In the genomic region with DNA sequence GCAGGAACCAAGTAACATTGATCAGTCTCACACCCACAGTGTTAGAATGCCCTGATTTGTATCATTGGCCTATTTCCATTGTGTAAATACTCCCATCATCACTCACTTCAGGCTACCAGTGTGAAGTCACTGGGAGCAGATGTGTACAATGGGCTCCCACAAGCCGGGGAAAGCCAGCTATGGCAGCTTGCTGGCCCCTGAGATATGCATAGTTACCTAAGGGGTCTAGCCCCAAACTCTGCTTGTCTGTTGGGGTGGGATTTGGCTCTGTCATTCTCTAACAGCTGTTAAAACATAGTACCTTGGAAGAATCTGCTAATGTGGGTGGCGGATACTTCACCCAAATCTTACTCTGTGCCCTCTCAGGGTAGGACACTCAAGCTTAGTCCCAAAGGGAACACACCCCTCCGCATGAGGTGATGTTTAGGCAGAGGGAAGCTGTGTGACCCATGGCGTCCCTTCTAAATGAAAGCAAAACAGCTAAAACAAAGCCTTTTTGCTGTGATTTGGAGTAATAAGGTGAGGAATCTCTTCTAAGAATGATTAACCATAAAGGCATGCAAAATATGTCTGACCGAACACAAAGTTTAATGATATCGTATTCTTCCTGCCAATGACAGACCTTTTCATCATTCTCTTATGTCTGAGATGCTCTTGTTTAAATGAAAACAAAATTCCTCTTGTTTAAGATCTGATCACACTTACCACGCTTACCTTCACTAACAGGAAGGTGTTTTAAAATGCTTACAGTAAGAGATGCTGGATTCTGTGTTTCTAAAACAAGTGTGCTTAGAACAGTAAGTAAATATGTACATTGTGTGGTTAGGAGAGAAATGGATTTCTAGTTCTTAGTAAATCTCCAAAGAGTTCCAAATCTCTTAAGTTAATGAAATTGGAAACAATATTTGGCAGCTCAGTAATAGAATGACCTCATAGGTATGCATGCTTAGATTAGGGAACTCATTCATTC, we compare ENCODE assay signal across 9 cellular contexts. TPM values are rescaled to one million over a fixed set of nuclear protein-coding genes. Genes with fewer than 3 reads are reported as not detected.
DNase-seq lines count a peak whose midpoint lies in the region; ATAC-seq and TF ChIP-seq lines count a peak whose summit lies in the region.
"Had no signal": no experiment of that assay in that cellular context is flagged by ENCODE, and none has a peak within 500 bp of the region (broad histone marks: within the 10 kb centered on the region; RNA-seq: fewer than 3 reads in every experiment).

No MANE protein-coding gene starts in this region.

- no peak overlapping the region for H3K4me3 ChIP-seq in AG04450 (ENCODE audit: low read depth, low read length)
- peak overlapping the region; percentile 8; the same call in 1 of the 2 replicates for H3K4me3 ChIP-seq in IMR-90 (ENCODE audit: insufficient read depth, low read depth, low read length)
- H3K4me3 ChIP-seq in choroid plexus epithelial cell (ENCODE audit: low read depth, low read length) = no peak overlapping the region
- peak overlapping the region in 1 of 2 experiments; percentile 17 for H3K4me3 ChIP-seq in mesenchymal stem cell (ENCODE audit: insufficient read depth in 1 of 2, low read depth in 1 of 2, low read length in 2 of 2)

- no peak for TF ChIP-seq POLR2A in IMR-90 (IDR thresholded peaks at IDR 0.05; ENCODE audit: low read depth, low read length)

- H3K27me3 ChIP-seq in AG04450 (ENCODE audit: control insufficient read depth, insufficient read depth, low read length) = no peaks in the 10 kb centered on the region
- H3K27me3 ChIP-seq in IMR-90 (ENCODE audit: control insufficient read depth, insufficient read depth, low read length) = no peaks in the 10 kb centered on the region
- H3K27me3 ChIP-seq in mesenchymal stem cell (ENCODE audit: control insufficient read depth in 1 of 2, insufficient read depth in 1 of 2, low read length in 2 of 2) = no peaks in the 10 kb centered on the region

- H3K36me3 ChIP-seq in IMR-90 (ENCODE audit: control insufficient read depth, insufficient read depth, low read length) (no peaks in the 10 kb centered on the region), mesenchymal stem cell (ENCODE audit: control insufficient read depth in 1 of 2, insufficient read depth in 2 of 2, low read depth in 1 of 2, low read length in 2 of 2) (no peaks in the 10 kb centered on the region)

- H2BK15ac ChIP-seq in IMR-90 (ENCODE audit: low read depth, low read length) (peak overlapping the region; percentile 69), mesenchymal stem cell (ENCODE audit: low read depth, poor library complexity, severe bottlenecking) (no peak overlapping the region)

- H3K56ac ChIP-seq in IMR-90 (ENCODE audit: extremely low read depth, insufficient read depth, low read length) = peak overlapping the region; percentile 74; the same call in 1 of the 2 replicates

- H4K91ac ChIP-seq in IMR-90 (ENCODE audit: insufficient read depth, low read depth, low read length) = peak overlapping the region; percentile 96
- H4K91ac ChIP-seq in mesenchymal stem cell (ENCODE audit: low read length) = peak overlapping the region; percentile 62

- H2AFZ ChIP-seq in IMR-90 (replicated peaks; ENCODE audit: low read length, poor library complexity) (peak overlapping the region; percentile 86), mesenchymal stem cell (ENCODE audit: low read depth, low read length) (no peak overlapping the region)

- H3K4ac ChIP-seq in IMR-90 (ENCODE audit: low read depth, low read length) (peak overlapping the region; percentile 98), mesenchymal stem cell (ENCODE audit: low read depth in 1 of 2, low read length in 2 of 2) (peak overlapping the region; percentile 7 to 49)

- POLR2A ChIA-PET in AG04450 (lab: Yijun Ruan, JAX) = interaction anchor here (0.6 to 2.1 kb wide), 2 partner anchors 29 to 45 kb away, joined by 4 to 7 read pairs; no protein-coding TSS in a partner anchor
- POLR2A ChIA-PET in IMR-90 (lab: Charles Lee; ENCODE audit: unreplicated experiment) = no interaction called here

- H2AK9ac ChIP-seq in IMR-90 (replicated peaks; ENCODE audit: low read depth, low read length, poor library complexity) = peak overlapping the region; percentile 83

- H3K18ac ChIP-seq in IMR-90 (ENCODE audit: low read depth, low read length) = peak overlapping the region; percentile 97
- H3K18ac ChIP-seq in mesenchymal stem cell (ENCODE audit: low read depth in 1 of 2, low read length in 2 of 2) = peak overlapping the region; percentile 38 to 41

- dilution Hi-C loops in IMR-90 (cut with HindIII; ENCODE audit: low sequenced_read_pairs, unreplicated experiment) = no loop called here

- CTCF ChIA-PET in AG04450 (lab: Charles Lee) = interaction anchor here (1.3 kb wide), 1 partner anchor 181 kb away, joined by 6 read pairs; no protein-coding TSS in a partner anchor
- CTCF ChIA-PET in IMR-90 (lab: Yijun Ruan, JAX) = interaction anchor here (1.0 kb wide), 1 partner anchor 51 kb away, joined by 3 read pairs; no protein-coding TSS in a partner anchor

- H3K4me1 ChIP-seq in IMR-90 (ENCODE audit: control insufficient read depth, insufficient read depth, low read length) (peaks cover 19% of the 10 kb centered on the region), mesenchymal stem cell (ENCODE audit: control insufficient read depth, insufficient read depth, low read depth, low read length) (peaks cover 17% of the 10 kb centered on the region)

- H3K27ac ChIP-seq in AG04450 (ENCODE audit: low read depth, low read length) = peak overlapping the region; percentile 93
- peak overlapping the region; percentile 93 for H3K27ac ChIP-seq in IMR-90 (ENCODE audit: insufficient read depth, low read length)
- peak overlapping the region; percentile 99 for H3K27ac ChIP-seq in mesenchymal stem cell (ENCODE audit: low read length, poor library complexity, severe bottlenecking)

- peak overlapping the region; percentile 97 for H2BK20ac ChIP-seq in IMR-90 (ENCODE audit: low read depth, low read length)

- H3K79me1 ChIP-seq in IMR-90 (ENCODE audit: low read depth in 1 of 2, low read length in 2 of 2) (no peaks in the 10 kb centered on the region; a peak in 1 of 4 replicates), mesenchymal stem cell (replicated peaks; ENCODE audit: low read length, poor library complexity, severe bottlenecking) (no peaks in the 10 kb centered on the region)

- H2BK120ac ChIP-seq in IMR-90 (ENCODE audit: low read depth, low read length) (peak overlapping the region; percentile 96), mesenchymal stem cell (ENCODE audit: low read depth, low read length) (no peak overlapping the region)

- H3K4me2 ChIP-seq in IMR-90 (ENCODE audit: low read depth, low read length) = peak overlapping the region; percentile 89
- H3K4me2 ChIP-seq in mesenchymal stem cell (ENCODE audit: low read length, poor library complexity, severe bottlenecking) = peak overlapping the region; percentile 67

- intact Hi-C loops in IMR-90 (cut with micrococcal nuclease) = no loop called here

- peak overlapping the region in 1 of 2 experiments; percentile 69 for H2BK12ac ChIP-seq in mesenchymal stem cell (ENCODE audit: low read length in 2 of 2)

- peak; percentile 45 for DNase-seq in AG04450 (ENCODE audit: low read depth, low spot score)
- DNase-seq in IMR-90 = peak; percentile 79
- DNase-seq in choroid plexus epithelial cell (ENCODE audit: low read depth) = peak; percentile 88
- peak; percentile 42 for DNase-seq in mesenchymal stem cell
- DNase-seq in NCI-H526 (lab: John Stamatoyannopoulos, UW) = no peak
- DNase-seq in NCI-H2081 (lab: John Stamatoyannopoulos, UW) = no peak
- DNase-seq: naive B cell had no signal

- WGBS in IMR-90 (ENCODE audit: extremely low coverage in 2 of 2, insufficient read length in 1 of 2), 2 experiments = no CpG with 5 or more reads among the region's 7 CpGs
- WGBS in mesenchymal stem cell = 32% methylated on average over 3 of the region's 7 CpGs

- no peak for TF ChIP-seq RAD21 in IMR-90 (IDR thresholded peaks at IDR 0.05; ENCODE audit: low read length)

- peak overlapping the region; percentile 48 to 92 for H4K8ac ChIP-seq in IMR-90 (ENCODE audit: low read depth in 2 of 2, low read length in 2 of 2)
- no peak overlapping the region for H4K8ac ChIP-seq in mesenchymal stem cell (ENCODE audit: low read length)

- H3K23ac ChIP-seq in IMR-90 (ENCODE audit: low read depth, low read length) (peak overlapping the region; percentile 90; the same call in 1 of the 2 replicates), mesenchymal stem cell (ENCODE audit: low read length in 2 of 2) (no peak overlapping the region)

- H3K9ac ChIP-seq in IMR-90 (ENCODE audit: low read depth, low read length) (peak overlapping the region; percentile 44; the same call in 1 of the 2 replicates), mesenchymal stem cell (ENCODE audit: low read length) (peak overlapping the region; percentile 63)

- no TSS peak for BruUV-seq in IMR-90 (replicated peaks; lab: Mats Ljungman, UMichigan)

- peak overlapping the region; percentile 98 for H4K5ac ChIP-seq in IMR-90 (ENCODE audit: low read depth, low read length)

- H3K9me3 ChIP-seq in AG04450 (ENCODE audit: control insufficient read depth, insufficient read depth, low read length) (no peaks in the 10 kb centered on the region), IMR-90 (ENCODE audit: control insufficient read depth, insufficient read depth, low read length) (no peaks in the 10 kb centered on the region), mesenchymal stem cell (ENCODE audit: control insufficient read depth, low read length) (no peaks in the 10 kb centered on the region)

- TF ChIP-seq CTCF in AG04450 (IDR thresholded peaks at IDR 0.05; ENCODE audit: low read depth, low read length) = no peak
- no peak for TF ChIP-seq CTCF in IMR-90 (conservative IDR thresholded peaks at IDR 0.05; ENCODE audit: low read depth, low read length)
- no peak for TF ChIP-seq CTCF in choroid plexus epithelial cell (conservative IDR thresholded peaks at IDR 0.05; ENCODE audit: low read depth, low read length)

- ATAC-seq in IMR-90 (ENCODE audit: low read depth) (peak; percentile 69), GM18511 (IDR thresholded peaks at IDR 0.05; ENCODE audit: unreplicated experiment) (no peak), GM18502 (IDR thresholded peaks at IDR 0.05; ENCODE audit: poor library complexity, unreplicated experiment) (no peak)

- in situ Hi-C loops in IMR-90 (cut with MboI; ENCODE audit: low sequenced_read_pairs) = no loop called here

- H3K9me1 ChIP-seq in IMR-90 (ENCODE audit: insufficient read depth, low read length) = peaks cover 25% of the 10 kb centered on the region

- peak overlapping the region; percentile 87 for H3K14ac ChIP-seq in IMR-90 (replicated peaks; ENCODE audit: low read depth, low read length)
- H3K14ac ChIP-seq in mesenchymal stem cell (ENCODE audit: low read length in 2 of 2) = no peak overlapping the region

- peak overlapping the region; percentile 98 for H2BK5ac ChIP-seq in IMR-90 (ENCODE audit: low read depth, low read length, poor library complexity, severe bottlenecking)
- H2BK5ac ChIP-seq in mesenchymal stem cell (ENCODE audit: low read depth, low read length, poor library complexity, severe bottlenecking) = peak overlapping the region; percentile 93

- no peaks in the 10 kb centered on the region for H4K20me1 ChIP-seq in IMR-90 (ENCODE audit: insufficient read depth, low read length)

- H2AK5ac ChIP-seq in IMR-90 (ENCODE audit: low read depth, low read length) = peak overlapping the region; percentile 98
- H2AK5ac ChIP-seq in mesenchymal stem cell (ENCODE audit: low read length, severe bottlenecking) = peak overlapping the region; percentile 46

RNA-seq across cellular contexts. Expression of a gene that starts 46.0 kb away (rescaled TPM):
- polyA plus RNA-seq in AG04450 (2011; rRNA removed) = 13.5 and 26.5 TPM in 2 replicates
- polyA minus RNA-seq in AG04450 (2011; rRNA and poly(A)+ RNA removed) = 16.0 and 22.0 TPM in 2 replicates
- total RNA-seq in IMR-90 (2012; rRNA removed) = 66.4 and 72.2 TPM in 2 replicates
- 56.7 and 63.3 TPM in 2 replicates for polyA plus RNA-seq in IMR-90 (2012; rRNA removed)
- polyA plus RNA-seq in IMR-90 (2012; cell fraction: cytosol; rRNA removed) = 42.0 and 49.1 TPM in 2 replicates
- polyA plus RNA-seq in IMR-90 (2012; cell fraction: nucleus; rRNA removed; ENCODE audit: low replicate concordance) = 40.5 and 49.4 TPM in 2 replicates
- 40.5 TPM for polyA plus RNA-seq in mesenchymal stem cell (2013, experiment 1 of 2)
- 41.6 TPM for polyA plus RNA-seq in mesenchymal stem cell (2013, experiment 2 of 2)

RNA-seq across cellular contexts. Expression of a gene that starts 51.7 kb away (rescaled TPM):
- 4.5 and 5.5 TPM in 2 replicates for polyA plus RNA-seq in AG04450 (2011; rRNA removed)
- polyA minus RNA-seq in AG04450 (2011; rRNA and poly(A)+ RNA removed) = 2.0 TPM in 2 replicates
- total RNA-seq in IMR-90 (2012; rRNA removed) = 3.9 and 4.1 TPM in 2 replicates
- polyA plus RNA-seq in IMR-90 (2012; rRNA removed) = 7.4 and 8.0 TPM in 2 replicates
- polyA plus RNA-seq in IMR-90 (2012; cell fraction: cytosol; rRNA removed) = 6.4 and 11.4 TPM in 2 replicates
- polyA plus RNA-seq in IMR-90 (2012; cell fraction: nucleus; rRNA removed; ENCODE audit: low replicate concordance) = 3.2 and 5.5 TPM in 2 replicates
- 2.1 TPM for polyA plus RNA-seq in mesenchymal stem cell (2013, experiment 1 of 2)
- polyA plus RNA-seq in mesenchymal stem cell (2013, experiment 2 of 2) = 2.1 TPM

Comparison
In these comparisons a context has a peak if more than half of its experiments do, and no peak if none do; other contexts are left out.
1. DNase-seq: peak in AG04450 (single experiment), IMR-90 (single experiment), choroid plexus epithelial cell (single experiment) and mesenchymal stem cell (single experiment); none in NCI-H526 (0 of 2) and NCI-H2081 (0 of 2).
2. Peak in every context shown above with its lines, with median percentiles within 50 percentile points of each other: H3K27ac ChIP-seq.